In the genomic region with DNA sequence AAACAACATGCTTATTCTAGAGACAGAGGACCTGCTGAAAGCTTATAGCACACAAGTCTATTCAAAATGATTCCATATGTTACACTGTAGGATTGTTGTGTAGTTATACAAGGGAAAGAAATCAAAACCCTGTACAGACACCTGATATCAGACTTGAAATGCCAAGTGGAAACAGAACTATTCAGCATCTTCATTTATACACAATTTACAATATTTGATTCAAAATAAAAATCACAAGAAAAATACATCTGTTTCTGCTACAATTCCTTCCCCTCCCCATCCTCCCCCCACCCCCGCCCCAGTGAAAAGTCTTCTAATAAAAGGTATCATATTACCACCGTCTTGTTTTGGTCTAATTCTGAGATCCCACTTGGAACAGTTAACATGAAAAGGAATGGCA, we compare ENCODE assay signal across 17 cellular contexts.
"Had no signal": no experiment of that assay in that cellular context is flagged by ENCODE, and none has a peak within 500 bp of the region (broad histone marks: within the 10 kb centered on the region; RNA-seq: fewer than 3 reads in every experiment).

No MANE protein-coding gene starts in this region.

- H3K9me3 Mint-ChIP-seq: naive thymus-derived CD4-positive, alpha-beta T cell; neural crest cell; stimulated activated effector memory CD8-positive, alpha-beta T cell treated with anti-CD3 and anti-CD28 coated beads, Interleukin-12 subunit alpha, Interleukin-12 subunit beta, amount 100 ng/mL, for 72 hours had no signal

- H3K4me1 Mint-ChIP-seq: neural crest cell had no signal

- H3K4me3 Mint-ChIP-seq: neural crest cell; stimulated activated effector memory CD8-positive, alpha-beta T cell treated with anti-CD3 and anti-CD28 coated beads, Interleukin-12 subunit alpha, Interleukin-12 subunit beta, amount 100 ng/mL, for 72 hours had no signal

- H3K27me3 Mint-ChIP-seq: naive thymus-derived CD4-positive, alpha-beta T cell had no signal

- ATAC-seq: left cardiac atrium; left lung; naive thymus-derived CD4-positive, alpha-beta T cell; stimulated activated effector memory CD8-positive, alpha-beta T cell treated with anti-CD3 and anti-CD28 coated beads, Interleukin-12 subunit alpha, Interleukin-12 subunit beta, amount 100 ng/mL, for 72 hours had no signal

- DNase-seq: cortex of kidney; head of caudate nucleus; kidney; left cardiac atrium; left lung; mesenchymal stem cell; midbrain; naive thymus-derived CD4-positive, alpha-beta T cell; sigmoid colon; stimulated activated CD4-positive, alpha-beta T cell treated with anti-CD3 and anti-CD28 coated beads, Interleukin-2, amount 100 ng/mL, for 24 hours; stimulated activated CD4-positive, alpha-beta T cell treated with anti-CD3 and anti-CD28 coated beads, Interleukin-4, amount 100 ng/mL, for 24 hours; stimulated activated naive CD4-positive, alpha-beta T cell treated with Interleukin-2 at 50 U/mL for 16 hours; stomach; thyroid gland; trophoblast cell had no signal
